In genomic region chr11:125724125-125724524, GRCh38 we compare ENCODE assay signal across 10 cellular contexts. TPM values are rescaled to one million over a fixed set of nuclear protein-coding genes. Genes with fewer than 3 reads are reported as not detected.
DNase-seq lines count a peak whose midpoint lies in the region; ATAC-seq, FAIRE-seq and TF ChIP-seq lines count a peak whose summit lies in the region.
"Had no signal": no experiment of that assay in that cellular context is flagged by ENCODE, and none has a peak within 500 bp of the region (broad histone marks: within the 10 kb centered on the region; RNA-seq: fewer than 3 reads in every experiment).

No MANE protein-coding gene starts in this region.

- H3K4me1 ChIP-seq in DOHH2 (ENCODE audit: control insufficient read depth, low read length) (no peaks in the 10 kb centered on the region), left lung (no peaks in the 10 kb centered on the region), spleen (no peaks in the 10 kb centered on the region)

- no peak overlapping the region for H3K4me2 ChIP-seq in DOHH2 (ENCODE audit: low read length)

- H3K27me3 ChIP-seq in DOHH2 (ENCODE audit: control insufficient read depth, low read length) (peaks cover 25% of the 10 kb centered on the region), left lung (no peaks in the 10 kb centered on the region), spleen (replicated peaks in 1 of 7) (peaks cover 0 to 55% (median 4%) of the 10 kb centered on the region in 7 donors)

- H3K9me3 ChIP-seq in DOHH2 (ENCODE audit: control insufficient read depth, insufficient read depth, low read length): no peaks in the 10 kb centered on the region
- H3K9me3 ChIP-seq in left lung: no peaks in the 10 kb centered on the region
- no peaks in the 10 kb centered on the region for H3K9me3 ChIP-seq in spleen

- TF ChIP-seq CTCF in DOHH2 (IDR thresholded peaks at IDR 0.05; ENCODE audit: low read depth, low read length, poor library complexity, severe bottlenecking) (peak; percentile 27), VCaP (conservative IDR thresholded peaks at IDR 0.05) (peak; percentile 63), left lung (IDR thresholded peaks at IDR 0.05) (no peak), spleen (IDR thresholded peaks at IDR 0.05 in 8 of 11, conservative IDR thresholded peaks at IDR 0.05 in 3 of 11) (no peak)

- 81 to 100% (median 95%) methylated on average over 1 of the region's 1 CpG for WGBS in spleen, 5 donors

- peak; percentile 37 for TF ChIP-seq RAD21 in Ishikawa (IDR thresholded peaks at IDR 0.05; ENCODE audit: low read depth)

- H3K27ac ChIP-seq in DOHH2 (ENCODE audit: low read depth, low read length): no peak overlapping the region
- no peak overlapping the region for H3K27ac ChIP-seq in VCaP
- H3K27ac ChIP-seq in left lung: no peak overlapping the region
- no peak overlapping the region for H3K27ac ChIP-seq in spleen

- H3K4me3 ChIP-seq in DOHH2 (ENCODE audit: low read length) (no peak overlapping the region), left lung (no peak overlapping the region), spleen (no peak overlapping the region)

- H3F3A ChIP-seq in DOHH2 (ENCODE audit: control insufficient read depth, insufficient read depth): no peaks in the 10 kb centered on the region

- no peaks in the 10 kb centered on the region for H3K36me3 ChIP-seq in DOHH2 (ENCODE audit: control insufficient read depth, low read length)
- H3K36me3 ChIP-seq in left lung: no peaks in the 10 kb centered on the region
- no peaks in the 10 kb centered on the region for H3K36me3 ChIP-seq in spleen

- H3K79me2 ChIP-seq in DOHH2 (ENCODE audit: control insufficient read depth, low read length): no peaks in the 10 kb centered on the region

- intact Hi-C loops in left lung (cut with DNase I): no loop called here
- intact Hi-C loops in spleen (cut with DNase I; ENCODE audit: low total_unique reads): no loop called here

- TF ChIP-seq POLR2A in GM12891 (IDR thresholded peaks at IDR 0.05; ENCODE audit: low read depth, low read length): no peak
- no peak for TF ChIP-seq POLR2A in spleen (IDR thresholded peaks at IDR 0.05)

- H4K20me1 ChIP-seq in DOHH2 (ENCODE audit: control insufficient read depth, insufficient read depth, low read depth, low read length): no peaks in the 10 kb centered on the region

- FAIRE-seq in GM12891 (lab: Jason Lieb, UNC): no peak

- ATAC-seq in left lung (peak; percentile 41), GM18498 (IDR thresholded peaks at IDR 0.05; ENCODE audit: unreplicated experiment) (no peak), GM21717 (IDR thresholded peaks at IDR 0.05; ENCODE audit: unreplicated experiment) (no peak)

- DNase-seq in left lung (no peak), GM12891 (ENCODE audit: insufficient read length, low spot score) (no peak), spleen (no peak)

- no peaks in the 10 kb centered on the region for H3K9me2 ChIP-seq in DOHH2 (replicated peaks; ENCODE audit: control insufficient read depth, low read length)

- no peak for TF ChIP-seq EP300 in Ishikawa (IDR thresholded peaks at IDR 0.05; ENCODE audit: borderline replicate concordance)

TF ChIP-seq in Ishikawa, 13 proteins besides CTCF, POLR2A, EP300 and RAD21:
- TF ChIP-seq EGR1 (IDR thresholded peaks at IDR 0.05) (no peak), CEBPB (IDR thresholded peaks at IDR 0.05) (no peak)

TF ChIP-seq in GM12891, 5 proteins besides CTCF, POLR2A, EP300 and RAD21:
- TF ChIP-seq SPI1 (IDR thresholded peaks at IDR 0.05; ENCODE audit: low read depth, low read length): no peak
- no peak for TF ChIP-seq POU2F2 (IDR thresholded peaks at IDR 0.05; ENCODE audit: low read depth, low read length)
- no peak for TF ChIP-seq TAF1 (IDR thresholded peaks at IDR 0.05; ENCODE audit: low read depth, low read length)
- TF ChIP-seq POLR2AphosphoS5 (IDR thresholded peaks at IDR 0.05; ENCODE audit: low read depth, low read length): no peak
- TF ChIP-seq PAX5 (IDR thresholded peaks at IDR 0.05; ENCODE audit: insufficient read depth, low read length, severe bottlenecking): no peak

RNA-seq across cellular contexts. Expression of gene PATE1, which starts 22.0 kb away (rescaled TPM):
- total RNA-seq in left lung: not detected
- not detected for polyA plus RNA-seq in GM12891 (2012; ENCODE audit: low read depth, missing spikeins)
- not detected for total RNA-seq in spleen
- polyA plus RNA-seq in spleen: not detected
- total RNA-seq: mesenteric fat pad, urinary bladder had no signal
- polyA plus RNA-seq: urinary bladder had no signal

RNA-seq across cellular contexts. Expression of gene ACRV1, which starts 43.5 kb away (rescaled TPM):
- not detected for total RNA-seq in left lung
- polyA plus RNA-seq in GM12891 (2012; ENCODE audit: low read depth, missing spikeins): 0.12 TPM
- not detected for total RNA-seq in spleen
- polyA plus RNA-seq in spleen: under 1 TPM in 1 of 3 donors, not detected in 2; 0.09 TPM
- total RNA-seq: mesenteric fat pad, urinary bladder had no signal

RNA-seq across cellular contexts. Expression of gene PATE2, which starts 54.5 kb away (rescaled TPM):
- total RNA-seq in left lung (not detected), spleen (not detected)
- 0.09 TPM for polyA plus RNA-seq in GM12891 (2012; ENCODE audit: low read depth, missing spikeins)
- not detected for polyA plus RNA-seq in spleen
- total RNA-seq: mesenteric fat pad had no signal
- polyA plus RNA-seq: urinary bladder had no signal

Comparison
In these comparisons a context has a peak if more than half of its experiments do, and no peak if none do; other contexts are left out.
1. CTCF ChIP-seq: peak in DOHH2 (single experiment) and VCaP (single experiment); none in left lung (0 of 2) and spleen (0 of 11).